ENCODE assay signal across 11 cellular contexts in the genomic region with DNA sequence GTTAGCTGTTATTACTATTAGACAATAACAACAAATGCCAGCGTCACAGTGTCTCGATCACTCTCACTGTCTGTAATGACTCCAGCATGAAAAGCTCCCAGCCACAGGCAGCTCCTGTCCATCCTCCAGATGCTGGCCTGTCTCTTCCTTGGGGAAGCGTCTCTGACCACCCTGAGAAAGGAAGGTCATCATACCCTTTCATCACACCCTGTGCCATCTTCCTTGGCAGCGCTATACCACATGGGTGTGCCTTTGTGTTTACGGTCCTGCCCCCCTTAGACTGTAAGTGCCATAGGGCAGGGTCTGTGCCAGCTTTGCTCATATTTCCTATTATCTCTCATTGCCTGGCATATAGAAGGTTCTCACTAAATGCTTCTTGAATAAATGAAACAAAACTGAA.
DNase-seq lines count a peak whose midpoint lies in the region; ATAC-seq and TF ChIP-seq lines count a peak whose summit lies in the region.
"Had no signal": no experiment of that assay in that cellular context is flagged by ENCODE, and none has a peak within 500 bp of the region (broad histone marks: within the 10 kb centered on the region; RNA-seq: fewer than 3 reads in every experiment).

No MANE protein-coding gene starts in this region.

- TF ChIP-seq CTCF in esophagus squamous epithelium (IDR thresholded peaks at IDR 0.05) (no peak), prostate gland (IDR thresholded peaks at IDR 0.05) (no peak)

- no peak for DNase-seq in CD4-positive, CD25-positive, alpha-beta regulatory T cell
- no peak for DNase-seq in T-cell
- DNase-seq in esophagus squamous epithelium (lab: John Stamatoyannopoulos, UW) = no peak
- no peak for DNase-seq in prostate gland (ENCODE audit: low spot score)
- DNase-seq in cerebellar cortex (ENCODE audit: low spot score) = no peak
- DNase-seq: activated gamma-delta T cell, NCI-H1105 treated with DMSO at 0.1 percent for 48 hours, occipital lobe had no signal

- no peak overlapping the region for H3K4me3 ChIP-seq in CD4-positive, CD25-positive, alpha-beta regulatory T cell (ENCODE audit: low read depth, low read length)
- H3K4me3 ChIP-seq in esophagus squamous epithelium = no peak overlapping the region
- no peak overlapping the region for H3K4me3 ChIP-seq in prostate gland

- peaks cover 11 to 31% (median 19%) of the 10 kb centered on the region in 4 donors for H3K4me1 Mint-ChIP-seq in CD4-positive, CD25-positive, alpha-beta regulatory T cell
- H3K4me1 Mint-ChIP-seq in T-cell = peaks cover 18 to 33% (median 29%) of the 10 kb centered on the region in 3 donors

- H3K27ac ChIP-seq in CD4-positive, CD25-positive, alpha-beta regulatory T cell (ENCODE audit: insufficient read depth, low read length, poor library complexity, severe bottlenecking) = peak overlapping the region; percentile 79
- H3K27ac ChIP-seq in esophagus squamous epithelium (peak overlapping the region; percentile 80 to 91 (median 84)), prostate gland (peak overlapping the region; percentile 77 to 78)

- no peak for ATAC-seq in CD4-positive, CD25-positive, alpha-beta regulatory T cell (ENCODE audit: low read depth in 2 of 2)
- ATAC-seq in T-cell (replicated peaks in 1 of 4) = peak in 2 of 4 experiments; percentile 5 to 12
- no peak for ATAC-seq in HG03039 (IDR thresholded peaks at IDR 0.05; ENCODE audit: unreplicated experiment)
- no peak for ATAC-seq in HG03196 (IDR thresholded peaks at IDR 0.05; ENCODE audit: unreplicated experiment)
- ATAC-seq in GM19467 (IDR thresholded peaks at IDR 0.05; ENCODE audit: unreplicated experiment) = no peak

- peak overlapping the region; percentile 89 to 94 (median 90) for H3K27ac Mint-ChIP-seq in CD4-positive, CD25-positive, alpha-beta regulatory T cell
- peak overlapping the region; percentile 86 to 88 for H3K27ac Mint-ChIP-seq in T-cell

- no peaks in the 10 kb centered on the region for H3K9me3 ChIP-seq in CD4-positive, CD25-positive, alpha-beta regulatory T cell (ENCODE audit: control insufficient read depth in 2 of 2, low read length in 2 of 2)
- no peaks in the 10 kb centered on the region for H3K9me3 ChIP-seq in esophagus squamous epithelium
- H3K9me3 ChIP-seq in prostate gland = no peaks in the 10 kb centered on the region

- TF ChIP-seq POLR2A in esophagus squamous epithelium (IDR thresholded peaks at IDR 0.05) (no peak), prostate gland (IDR thresholded peaks at IDR 0.05) (no peak)

- peaks cover 45% of the 10 kb centered on the region for H3K36me3 ChIP-seq in CD4-positive, CD25-positive, alpha-beta regulatory T cell (ENCODE audit: control insufficient read depth, insufficient read depth, low read length)
- H3K36me3 ChIP-seq in esophagus squamous epithelium = peaks cover 0 to 48% (median 5%) of the 10 kb centered on the region in 3 donors
- H3K36me3 ChIP-seq in prostate gland = no peaks in the 10 kb centered on the region

- H3K27me3 Mint-ChIP-seq in CD4-positive, CD25-positive, alpha-beta regulatory T cell = no peaks in the 10 kb centered on the region
- H3K27me3 Mint-ChIP-seq in T-cell = no peaks in the 10 kb centered on the region

- H3K4me3 Mint-ChIP-seq in CD4-positive, CD25-positive, alpha-beta regulatory T cell = no peak overlapping the region
- no peak overlapping the region for H3K4me3 Mint-ChIP-seq in T-cell

- H3K36me3 Mint-ChIP-seq in CD4-positive, CD25-positive, alpha-beta regulatory T cell = peaks cover 30% of the 10 kb centered on the region
- H3K36me3 Mint-ChIP-seq in T-cell = peaks cover 38% of the 10 kb centered on the region

- intact Hi-C loops in esophagus squamous epithelium (cut with DNase I) = no loop called here
- intact Hi-C loops in prostate gland (cut with DNase I) = no loop called here

- CTCF ChIA-PET in T-cell (lab: Charles Lee) = interaction anchor here in 1 of 2 donors (0.6 to 1.6 kb wide), 8 partner anchors 13 to 394 kb away, joined by 3 to 5 read pairs (median 3); no protein-coding TSS in a partner anchor

- H3K9me3 Mint-ChIP-seq in CD4-positive, CD25-positive, alpha-beta regulatory T cell = peaks cover 0 to 1% (median 0%) of the 10 kb centered on the region in 7 donors
- H3K9me3 Mint-ChIP-seq in T-cell = no peaks in the 10 kb centered on the region

- whole genome bisulfite sequencing in esophagus squamous epithelium, 2 donors = 45 to 53% methylated on average over 5 of the region's 5 CpGs
- 51% methylated on average over 5 of the region's 5 CpGs for WGBS in prostate gland

- no peaks in the 10 kb centered on the region for H3K27me3 ChIP-seq in CD4-positive, CD25-positive, alpha-beta regulatory T cell (ENCODE audit: control insufficient read depth, insufficient read depth, low read length)
- no peaks in the 10 kb centered on the region for H3K27me3 ChIP-seq in esophagus squamous epithelium
- no peaks in the 10 kb centered on the region for H3K27me3 ChIP-seq in prostate gland (replicated peaks; ENCODE audit: insufficient read depth)

- POLR2A ChIA-PET in T-cell (lab: Charles Lee) = no interaction called here

- peaks cover 24% of the 10 kb centered on the region for H3K4me1 ChIP-seq in CD4-positive, CD25-positive, alpha-beta regulatory T cell (ENCODE audit: control insufficient read depth, insufficient read depth, low read length, poor library complexity, severe bottlenecking)
- H3K4me1 ChIP-seq in esophagus squamous epithelium (peaks cover 6 to 56% (median 27%) of the 10 kb centered on the region in 3 donors), prostate gland (replicated peaks) (peaks cover 12% of the 10 kb centered on the region)
